ENCODE assay signal across 30 cellular contexts in genomic region chr19:57167385-57167784, GRCh38. TPM values are rescaled to one million over a fixed set of nuclear protein-coding genes. Genes with fewer than 3 reads are reported as not detected.
DNase-seq lines count a peak whose midpoint lies in the region; TF ChIP-seq lines count a peak whose summit lies in the region.
"Had no signal": no experiment of that assay in that cellular context is flagged by ENCODE, and none has a peak within 500 bp of the region (broad histone marks: within the 10 kb centered on the region; RNA-seq: fewer than 3 reads in every experiment).

TSS of gene DUXA (minus strand) at chr19:57167485. CDS start at chr19:57167443, 42 bp downstream.

- no peak within 1 kb of the TSS for H2AFZ ChIP-seq in osteoblast (ENCODE audit: low read length)

- H3K9me3 ChIP-seq in osteoblast (ENCODE audit: low read depth, low read length): no peaks in the 10 kb centered on the region
- H3K9me3 ChIP-seq: BE2C had no signal

- H3K4me1 ChIP-seq in osteoblast (ENCODE audit: insufficient read depth, low read length): peaks cover 4% of the 10 kb centered on the region
- H3K4me1 ChIP-seq: A549, BE2C, Caco-2 had no signal

- no peak within 1 kb of the TSS for H3K4me2 ChIP-seq in osteoblast (ENCODE audit: insufficient read depth, low read length)
- H3K4me2 ChIP-seq: A549; BLaER1; BLaER1 treated with 17β-estradiol and CSF1 and Interleukin-3, amounts not matched to agents 10 nM and 100 nM had no signal

- H3K27me3 ChIP-seq in osteoblast (ENCODE audit: insufficient read depth, low read length): no peaks in the 10 kb centered on the region
- H3K27me3 ChIP-seq: BE2C; BLaER1; BLaER1 treated with 17β-estradiol and CSF1 and Interleukin-3, amounts not matched to agents 10 nM and 100 nM had no signal

- no peaks in the 10 kb centered on the region for H3K36me3 ChIP-seq in osteoblast (ENCODE audit: insufficient read depth, low read length)
- H3K36me3 ChIP-seq: BE2C; BLaER1; BLaER1 treated with 17β-estradiol and CSF1 and Interleukin-3, amounts not matched to agents 10 nM and 100 nM had no signal

- H3K4me3 ChIP-seq in osteoblast (ENCODE audit: insufficient read depth, low read length): no peak within 1 kb of the TSS
- H3K4me3 ChIP-seq: A549; BLaER1; BLaER1 treated with 17β-estradiol and CSF1 and Interleukin-3, amounts not matched to agents 10 nM and 100 nM had no signal

- no peak for TF ChIP-seq CTCF in osteoblast (IDR thresholded peaks at IDR 0.05; ENCODE audit: extremely low read depth, low read depth, low read length)

- no peak within 1 kb of the TSS for H3K27ac ChIP-seq in osteoblast (ENCODE audit: low read depth, low read length)
- H3K27ac ChIP-seq: 22Rv1; A549; BLaER1; BLaER1 treated with 17β-estradiol and CSF1 and Interleukin-3, amounts not matched to agents 10 nM and 100 nM; C4-2B had no signal

- H3K79me2 ChIP-seq in osteoblast (ENCODE audit: insufficient read depth, low read length): no peaks in the 10 kb centered on the region

- no peaks in the 10 kb centered on the region for H4K20me1 ChIP-seq in osteoblast (ENCODE audit: insufficient read depth, low read length)
- H4K20me1 ChIP-seq: BLaER1; BLaER1 treated with 17β-estradiol and CSF1 and Interleukin-3, amounts not matched to agents 10 nM and 100 nM had no signal

- DNase-seq in osteoblast (ENCODE audit: insufficient read length, low spot score, missing footprints) (peak; percentile 79), COR-L47 (lab: John Stamatoyannopoulos, UW) (no peak)
- DNase-seq: 8988T; ACHN; AML-193; BE2C; C1 segment of cervical spinal cord; Caco-2; Calu3; CD4-positive, alpha-beta memory T cell; CD4-positive, alpha-beta T cell; CD4-positive, CD25-positive, alpha-beta regulatory T cell; CD8-positive, alpha-beta memory T cell; CD8-positive, alpha-beta T cell; DMS 273 treated with DMSO at 0.1 percent for 48 hours; DMS153; DMS53; DMS79; DMS79 treated with DMSO at 0.1 percent for 48 hours; DND-41; EL had no signal

RNA-seq across cellular contexts. Expression of gene DUXA, which starts in this region (rescaled TPM):
- not detected in 2 replicates for total RNA-seq in osteoblast
- total RNA-seq: A172; A673; B cell; Caco-2; Calu3; CD4-positive, alpha-beta memory T cell; CD4-positive, alpha-beta T cell; CD4-positive, CD25-positive, alpha-beta regulatory T cell; CD8-positive, alpha-beta memory T cell; CD8-positive, alpha-beta T cell; Daoy had no signal

Comparison
In these comparisons a context has a peak if more than half of its experiments do, and no peak if none do; other contexts are left out.
1. Peak in DNase-seq in osteoblast; RNA of the gene not detected or under 1 TPM.